Comparison of ENCODE assay signal across 25 cellular contexts in genomic region chr2:158127380-158127804, GRCh38. TPM values are rescaled to one million over a fixed set of nuclear protein-coding genes. Genes with fewer than 3 reads are reported as not detected.
DNase-seq lines count a peak whose midpoint lies in the region; ATAC-seq, FAIRE-seq and TF ChIP-seq lines count a peak whose summit lies in the region.
"Had no signal": no experiment of that assay in that cellular context is flagged by ENCODE, and none has a peak within 500 bp of the region (broad histone marks: within the 10 kb centered on the region; RNA-seq: fewer than 3 reads in every experiment).

No MANE protein-coding gene starts in this region.

- no peak overlapping the region for H2AFZ ChIP-seq in hepatocyte

- H3K9me2 ChIP-seq in hepatocyte (replicated peaks; ENCODE audit: insufficient read depth) = no peaks in the 10 kb centered on the region

- no peaks in the 10 kb centered on the region for H4K20me1 ChIP-seq in hepatocyte (ENCODE audit: insufficient read depth, poor library complexity, severe bottlenecking)

- intact Hi-C loops in mucosa of descending colon (cut with DNase I, micrococcal nuclease) = no loop called here

- peaks cover 49% of the 10 kb centered on the region for H3K4me1 ChIP-seq in hepatocyte (ENCODE audit: insufficient read depth)
- peaks cover 28% of the 10 kb centered on the region for H3K4me1 ChIP-seq in mucosa of descending colon (ENCODE audit: low read depth)

- H3K36me3 ChIP-seq in hepatocyte (replicated peaks; ENCODE audit: insufficient read depth, low read depth) (no peaks in the 10 kb centered on the region), mucosa of descending colon (ENCODE audit: low read depth) (no peaks in the 10 kb centered on the region)
- H3K36me3 ChIP-seq: MG63 had no signal

- H3K27ac ChIP-seq in hepatocyte = peak overlapping the region; percentile 44
- H3K27ac ChIP-seq: C4-2B had no signal

- ATAC-seq in mucosa of descending colon (peak; percentile 3), HG02623 (IDR thresholded peaks at IDR 0.05; ENCODE audit: unreplicated experiment) (no peak), HG03025 (IDR thresholded peaks at IDR 0.05; ENCODE audit: low FRiP score, unreplicated experiment) (no peak)
- ATAC-seq: GM12878, K562, Panc1, SK-N-SH treated with all-trans-retinoic acid at 6 μM for 48 hours, T-cell had no signal

- 43% methylated on average over 1 of the region's 1 CpG for WGBS in hepatocyte (ENCODE audit: low lambda C conversion rate, missing lambda C conversion rate)

- TF ChIP-seq CTCF in D721Med (IDR thresholded peaks at IDR 0.05; ENCODE audit: insufficient read depth, missing control alignments) = no peak
- no peak for TF ChIP-seq CTCF in hepatocyte (IDR thresholded peaks at IDR 0.05; ENCODE audit: poor library complexity)
- TF ChIP-seq CTCF in mucosa of descending colon (IDR thresholded peaks at IDR 0.05) = no peak

- H3K9me3 ChIP-seq in hepatocyte (ENCODE audit: low read depth) (no peaks in the 10 kb centered on the region), mucosa of descending colon (no peaks in the 10 kb centered on the region)
- H3K9me3 ChIP-seq: MG63 had no signal

- no peaks in the 10 kb centered on the region for H3K27me3 ChIP-seq in hepatocyte
- H3K27me3 ChIP-seq: MG63 had no signal

- H3K4me3 ChIP-seq in hepatocyte (no peak overlapping the region), mucosa of descending colon (no peak overlapping the region)
- H3K4me3 ChIP-seq: GM12878, K562, MG63 had no signal

- H3K4me2 ChIP-seq in hepatocyte = peak overlapping the region; percentile 16

- H3K79me2 ChIP-seq in hepatocyte = no peaks in the 10 kb centered on the region

- DNase-seq in NCI-H146 (lab: John Stamatoyannopoulos, UW) (peak; percentile 2), NCI-H146 treated with DMSO at 0.1 percent for 48 hours (lab: John Stamatoyannopoulos, UW; ENCODE audit: unreplicated experiment) (no peak), D721Med (ENCODE audit: insufficient read length, low spot score) (no peak), hepatocyte (ENCODE audit: low spot score) (no peak), mucosa of descending colon (no peak)
- no peak for DNase-seq in activated T-cell treated with anti-CD3 and anti-CD28 coated beads, Interleukin-2, amount 50 U/mL, for 1 hour
- DNase-seq: CD8-positive, alpha-beta memory T cell; DND-41; MG63; NCI-H1048; NCI-H1417 treated with DMSO at 0.1 percent for 48 hours; NCI-H226; NCI-H524 treated with DMSO at 0.1 percent for 48 hours; SIG-M5; T-cell had no signal

- FAIRE-seq in D721Med (lab: Jason Lieb, UNC) = peak; percentile 35
- FAIRE-seq: GM12878, H54, K562 had no signal

RNA-seq across cellular contexts. Expression of gene UPP2, which starts 25.7 kb away (rescaled TPM):
- total RNA-seq in hepatocyte = 0.52 and 0.70 TPM in 2 replicates
- polyA plus RNA-seq in hepatocyte = not detected in 2 replicates
- total RNA-seq in mucosa of descending colon = not detected
- total RNA-seq: A172; CD8-positive, alpha-beta memory T cell; GM12878; K562; LHCN-M2; T-cell had no signal
- polyA plus RNA-seq: CD8-positive, alpha-beta memory T cell; GM12878; K562 had no signal
